14 cellular contexts compared by ENCODE assay signal in genomic region chr2:102042196-102043041, GRCh38. TPM values are rescaled to one million over a fixed set of nuclear protein-coding genes. Genes with fewer than 3 reads are reported as not detected.
"Had no signal": no experiment of that assay in that cellular context is flagged by ENCODE, and none has a peak within 500 bp of the region (broad histone marks: within the 10 kb centered on the region; RNA-seq: fewer than 3 reads in every experiment).

No MANE protein-coding gene starts in this region.

- H3K9me3 ChIP-seq: gastroesophageal sphincter, heart right ventricle, lower lobe of right lung, pancreas had no signal

- DNase-seq: activated CD4-positive, alpha-beta T cell treated with anti-CD3 and anti-CD28 coated beads, Interleukin-2, amount 50 U/mL, for 4 hours; activated CD4-positive, CD25-positive, alpha-beta regulatory T cell treated with anti-CD3 and anti-CD28 coated beads, Interleukin-2, amount 50 U/mL, for 72 hours; activated T-cell treated with anti-CD3 and anti-CD28 coated beads, Interleukin-2, amount 50 U/mL, for 48 hours; caudate nucleus; heart right ventricle; lower lobe of right lung; pancreas; stimulated activated CD4-positive, alpha-beta T cell treated with anti-CD3 and anti-CD28 coated beads, Interleukin-12 subunit alpha, Interleukin-12 subunit beta, amount 100 ng/mL, for 4 hours; stimulated activated CD4-positive, alpha-beta T cell treated with anti-CD3 and anti-CD28 coated beads, Interleukin-2, amount 100 ng/mL, for 24 hours had no signal

- H3K4me1 ChIP-seq: pancreas had no signal

- H3K4me3 ChIP-seq: gastroesophageal sphincter, heart right ventricle, lower lobe of right lung, pancreas had no signal

- H3K27ac ChIP-seq: gastroesophageal sphincter, lower lobe of right lung, pancreas had no signal

- H3K27ac Mint-ChIP-seq: stimulated activated effector memory CD8-positive, alpha-beta T cell treated with anti-CD3 and anti-CD28 coated beads, Interleukin-12 subunit alpha, Interleukin-12 subunit beta, amount 100 ng/mL, for 72 hours; T-helper 2 cell treated with Interferon-gamma antibody and Interleukin-4, amounts not matched to agents 5 μg/mL and 100 μg/mL, for 36 hours; type B pancreatic cell had no signal

- H3K36me3 Mint-ChIP-seq: stimulated activated effector memory CD8-positive, alpha-beta T cell treated with anti-CD3 and anti-CD28 coated beads, Interleukin-12 subunit alpha, Interleukin-12 subunit beta, amount 100 ng/mL, for 72 hours; type B pancreatic cell had no signal

- H3K36me3 ChIP-seq: gastroesophageal sphincter, heart right ventricle, lower lobe of right lung, pancreas had no signal

- H3K27me3 ChIP-seq: gastroesophageal sphincter, pancreas had no signal

- H3K4me3 Mint-ChIP-seq: stimulated activated effector memory CD8-positive, alpha-beta T cell treated with anti-CD3 and anti-CD28 coated beads, Interleukin-12 subunit alpha, Interleukin-12 subunit beta, amount 100 ng/mL, for 72 hours; T-helper 2 cell treated with Interferon-gamma antibody and Interleukin-4, amounts not matched to agents 5 μg/mL and 100 μg/mL, for 36 hours; type B pancreatic cell had no signal

- ATAC-seq: stimulated activated effector memory CD8-positive, alpha-beta T cell treated with anti-CD3 and anti-CD28 coated beads, Interleukin-12 subunit alpha, Interleukin-12 subunit beta, amount 100 ng/mL, for 72 hours had no signal

- H3K9me3 Mint-ChIP-seq: stimulated activated effector memory CD8-positive, alpha-beta T cell treated with anti-CD3 and anti-CD28 coated beads, Interleukin-12 subunit alpha, Interleukin-12 subunit beta, amount 100 ng/mL, for 72 hours; T-helper 2 cell treated with Interferon-gamma antibody and Interleukin-4, amounts not matched to agents 5 μg/mL and 100 μg/mL, for 36 hours; type B pancreatic cell had no signal

RNA-seq across cellular contexts. Expression of gene IL1R2, which starts 50.7 kb away (rescaled TPM):
- total RNA-seq: myocyte had no signal
